In the genomic region with DNA sequence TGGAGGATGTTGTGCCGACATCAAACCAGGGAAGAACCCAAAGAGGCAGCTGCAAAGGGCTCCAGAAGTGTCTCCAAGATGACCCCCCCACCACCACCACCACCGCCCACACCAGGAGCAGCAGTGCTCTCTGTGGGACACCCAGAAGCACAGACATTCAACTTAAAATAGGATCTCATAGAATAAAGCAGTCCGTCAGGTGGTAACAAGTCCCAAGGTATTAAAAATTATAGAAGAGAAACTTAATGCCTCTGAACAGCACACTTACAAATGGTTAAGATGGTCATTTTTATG, we compare ENCODE assay signal across 14 cellular contexts.
A peak's percentile ranks its signal among the peaks of the same experiment; 100 is the strongest.
DNase-seq lines count a peak whose midpoint lies in the region; ATAC-seq and TF ChIP-seq lines count a peak whose summit lies in the region.
"Had no signal": no experiment of that assay in that cellular context is flagged by ENCODE, and none has a peak within 500 bp of the region (broad histone marks: within the 10 kb centered on the region; RNA-seq: fewer than 3 reads in every experiment).

No MANE protein-coding gene starts in this region.

- CTCF ChIA-PET in Calu3 (lab: Charles Lee) = interaction anchor here (0.6 to 2.3 kb wide), 7 partner anchors 34 to 1926 kb away, joined by 3 to 10 read pairs (median 4); a partner anchor contains a TSS

- H3K27me3 Mint-ChIP-seq in Calu3 (ENCODE audit: unreplicated experiment) = no peaks in the 10 kb centered on the region
- no peaks in the 10 kb centered on the region for H3K27me3 Mint-ChIP-seq in progenitor cell of endocrine pancreas

- intact Hi-C loops in Calu3 (cut with micrococcal nuclease; ENCODE audit: unreplicated experiment) (loop anchor here (2.0 to 5.0 kb wide), 3 partner anchors 50 to 101 kb away; no protein-coding TSS in a partner anchor), Right ventricle myocardium superior (cut with DNase I) (no loop called here)

- BruUV-seq in Calu3 (replicated peaks; lab: Mats Ljungman, UMichigan) = no TSS peak

- H3K4me1 Mint-ChIP-seq in Calu3 (ENCODE audit: low read depth, unreplicated experiment) (peaks cover 54% of the 10 kb centered on the region), progenitor cell of endocrine pancreas (ENCODE audit: low read depth) (peaks cover 24% of the 10 kb centered on the region)

- peaks cover 1% of the 10 kb centered on the region; the same call in 1 of the 2 replicates for H3K9me3 ChIP-seq in SJCRH30 (replicated peaks)

- TF ChIP-seq CTCF in Calu3 (IDR thresholded peaks at IDR 0.05; ENCODE audit: unreplicated experiment) = no peak
- TF ChIP-seq CTCF in HL-60 (IDR thresholded peaks at IDR 0.05; ENCODE audit: insufficient read depth, low read length) = no peak
- TF ChIP-seq CTCF in progenitor cell of endocrine pancreas (IDR thresholded peaks at IDR 0.05; ENCODE audit: unreplicated experiment) = no peak

- H3K4me3 ChIP-seq in HL-60 (replicated peaks; ENCODE audit: insufficient read depth, low read length) (no peak overlapping the region), SJCRH30 (no peak overlapping the region)
- H3K4me3 ChIP-seq: dorsolateral prefrontal cortex had no signal

- H3K27ac Mint-ChIP-seq in Calu3 (ENCODE audit: unreplicated experiment) = peak overlapping the region; percentile 72
- peak overlapping the region; percentile 95 for H3K27ac Mint-ChIP-seq in progenitor cell of endocrine pancreas
- H3K27ac Mint-ChIP-seq: activated T-cell treated with anti-CD3 and anti-CD28 coated beads, Interleukin-2, amount 50 U/mL, for 72 hours had no signal

- peak; percentile 46 for TF ChIP-seq POLR2A in erythroblast (IDR thresholded peaks at IDR 0.05; ENCODE audit: low read length)

- ATAC-seq in GM19463 (IDR thresholded peaks at IDR 0.05; ENCODE audit: unreplicated experiment) (no peak), Right ventricle myocardium superior (ENCODE audit: poor library complexity) (no peak)
- ATAC-seq: activated T-cell treated with anti-CD3 and anti-CD28 coated beads, Interleukin-2, amount 50 U/mL, for 72 hours had no signal

- H3K4me1 ChIP-seq in SJCRH30 = peaks cover 13% of the 10 kb centered on the region

- DNase-seq in Calu3 (no peak), HL-60 (ENCODE audit: low read depth in 1 of 2, low spot score in 1 of 2) (no peak), erythroblast (lab: John Stamatoyannopoulos, UW) (no peak), progenitor cell of endocrine pancreas (ENCODE audit: low spot score, unreplicated experiment) (no peak), SJCRH30 (no peak), NCI-H526 treated with DMSO at 0.1 percent for 48 hours (lab: John Stamatoyannopoulos, UW) (no peak), Right ventricle myocardium superior (no peak)
- DNase-seq: activated CD4-positive, alpha-beta T cell treated with anti-CD3 and anti-CD28 coated beads for 48 hours; activated T-cell treated with anti-CD3 and anti-CD28 coated beads, Interleukin-2, amount 50 U/mL, for 72 hours; dorsolateral prefrontal cortex; GOT3; mesenchymal stem cell; T-helper 2 cell had no signal

- peaks cover 4% of the 10 kb centered on the region for H3K36me3 Mint-ChIP-seq in Calu3 (ENCODE audit: insufficient read depth, unreplicated experiment)
- H3K36me3 Mint-ChIP-seq in progenitor cell of endocrine pancreas (ENCODE audit: insufficient read depth) = peaks cover 2% of the 10 kb centered on the region

- H3K9me3 Mint-ChIP-seq in Calu3 (ENCODE audit: low read depth, unreplicated experiment) (peaks cover 4% of the 10 kb centered on the region), progenitor cell of endocrine pancreas (ENCODE audit: low read depth) (peaks cover 4% of the 10 kb centered on the region)

- H3K27me3 ChIP-seq in HL-60 (ENCODE audit: insufficient read depth, poor library complexity, severe bottlenecking) (no peaks in the 10 kb centered on the region), SJCRH30 (no peaks in the 10 kb centered on the region)

- peak overlapping the region; percentile 66 for H3K27ac ChIP-seq in HL-60 (replicated peaks)
- no peak overlapping the region for H3K27ac ChIP-seq in SJCRH30

- H3K4me3 Mint-ChIP-seq in Calu3 (ENCODE audit: low read depth, unreplicated experiment) (peak overlapping the region; percentile 53), progenitor cell of endocrine pancreas (ENCODE audit: low read depth) (no peak overlapping the region)
- H3K4me3 Mint-ChIP-seq: activated T-cell treated with anti-CD3 and anti-CD28 coated beads, Interleukin-2, amount 50 U/mL, for 72 hours had no signal

- no peaks in the 10 kb centered on the region for H3K36me3 ChIP-seq in SJCRH30
